8 cellular contexts compared by ENCODE assay signal in the genomic region with DNA sequence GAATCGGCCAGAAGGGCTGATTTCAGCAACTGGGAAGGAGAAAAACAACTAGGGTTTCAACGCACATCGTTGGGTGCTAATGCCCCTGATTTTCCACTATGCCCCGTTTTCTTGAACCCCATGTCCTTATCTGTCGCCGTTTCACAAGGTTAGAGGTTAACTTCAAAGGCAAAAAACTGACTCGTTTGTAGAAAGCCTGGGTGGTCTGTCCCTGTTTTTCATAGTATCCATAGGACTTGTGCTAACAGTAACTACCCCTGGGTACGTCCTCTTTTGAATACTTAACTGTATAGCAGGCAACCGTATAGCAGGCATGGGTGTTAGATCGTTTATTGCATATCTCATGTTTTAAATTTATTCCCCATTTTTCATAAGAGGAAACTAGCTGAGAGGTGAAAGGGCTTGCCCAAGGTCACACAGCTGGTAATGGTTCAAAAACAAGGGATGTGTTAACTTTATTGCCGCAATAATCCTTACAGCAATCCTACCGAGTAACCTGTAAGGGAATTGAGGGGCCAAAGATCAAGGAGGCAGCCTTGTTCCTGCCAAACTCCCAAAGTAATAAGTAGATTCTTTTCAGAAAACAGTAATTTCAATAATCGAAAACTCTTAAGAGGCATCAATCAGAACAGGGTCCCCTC. TPM values are rescaled to one million over a fixed set of nuclear protein-coding genes. Genes with fewer than 3 reads are reported as not detected.
DNase-seq lines count a peak whose midpoint lies in the region; ATAC-seq and TF ChIP-seq lines count a peak whose summit lies in the region.

No MANE protein-coding gene starts in this region.

- TF ChIP-seq CTCF in KMS-11 (conservative IDR thresholded peaks at IDR 0.05; ENCODE audit: low read depth, low read length), result no peak

- peak overlapping the region; percentile 63 to 93 (median 84) for H3K4me3 ChIP-seq in BLaER1 treated with 17β-estradiol and CSF1 and Interleukin-3, amounts not matched to agents 10 nM and 100 nM
- H3K4me3 ChIP-seq in KMS-11 (IDR thresholded peaks at IDR 0.05; ENCODE audit: insufficient read depth, low read depth, low read length), result no peak overlapping the region

- H3K9me3 Mint-ChIP-seq in central memory CD8-positive, alpha-beta T cell, result no peaks in the 10 kb centered on the region
- no peaks in the 10 kb centered on the region for H3K9me3 Mint-ChIP-seq in naive B cell

- peaks cover 0 to 4% (median 0%) of the 10 kb centered on the region in 11 experiments; a peak in 1 of 22 replicates for H3K36me3 ChIP-seq in BLaER1 treated with 17β-estradiol and CSF1 and Interleukin-3, amounts not matched to agents 10 nM and 100 nM
- no peaks in the 10 kb centered on the region for H3K36me3 ChIP-seq in KMS-11 (ENCODE audit: insufficient read depth)

- H2AFZ ChIP-seq in KMS-11 (ENCODE audit: low read depth), result peak overlapping the region; percentile 63

- no peaks in the 10 kb centered on the region for H3K27me3 Mint-ChIP-seq in central memory CD8-positive, alpha-beta T cell
- H3K27me3 Mint-ChIP-seq in naive B cell, result no peaks in the 10 kb centered on the region

- peaks cover 57% of the 10 kb centered on the region for H3K4me1 Mint-ChIP-seq in central memory CD8-positive, alpha-beta T cell
- peaks cover 22 to 47% (median 45%) of the 10 kb centered on the region in 3 donors for H3K4me1 Mint-ChIP-seq in naive B cell

- H3K79me2 ChIP-seq in KMS-11 (ENCODE audit: insufficient read depth, low read depth), result no peaks in the 10 kb centered on the region

- peak overlapping the region; percentile 83 to 99 (median 91) for H3K9ac ChIP-seq in BLaER1 treated with 17β-estradiol and CSF1 and Interleukin-3, amounts not matched to agents 10 nM and 100 nM
- peak overlapping the region; percentile 42; the same call in 1 of the 2 replicates for H3K9ac ChIP-seq in KMS-11

- peaks cover 0 to 35% (median 10%) of the 10 kb centered on the region in 11 experiments; a peak in 12 of 22 replicates for H4K20me1 ChIP-seq in BLaER1 treated with 17β-estradiol and CSF1 and Interleukin-3, amounts not matched to agents 10 nM and 100 nM
- no peaks in the 10 kb centered on the region for H4K20me1 ChIP-seq in KMS-11 (ENCODE audit: insufficient read depth)

- H3K4me3 Mint-ChIP-seq in central memory CD8-positive, alpha-beta T cell, result peak overlapping the region; percentile 88
- peak overlapping the region; percentile 81 to 92 (median 87) for H3K4me3 Mint-ChIP-seq in naive B cell

- DNase-seq in central memory CD8-positive, alpha-beta T cell (ENCODE audit: low spot score in 2 of 2), result no peak
- DNase-seq in naive B cell (no peak), epidermal melanocyte (ENCODE audit: insufficient read length, low spot score) (no peak), NCI-H2029 treated with DMSO at 0.1 percent for 48 hours (lab: John Stamatoyannopoulos, UW) (no peak)

- H3K27ac Mint-ChIP-seq in central memory CD8-positive, alpha-beta T cell (ENCODE audit: low read depth), result peak overlapping the region; percentile 89
- H3K27ac Mint-ChIP-seq in naive B cell, result peak overlapping the region in 4 of 6 donors; percentile 47 to 87 (median 66)

- ATAC-seq in central memory CD8-positive, alpha-beta T cell (replicated peaks; ENCODE audit: extremely low read depth, poor library complexity, severe bottlenecking), result no peak
- ATAC-seq in naive B cell (ENCODE audit: low read depth in 2 of 2), result no peak
- ATAC-seq in HG03135 (IDR thresholded peaks at IDR 0.05; ENCODE audit: unreplicated experiment), result no peak
- ATAC-seq in HG03354 (IDR thresholded peaks at IDR 0.05; ENCODE audit: poor library complexity, severe bottlenecking, unreplicated experiment), result no peak

- H3K4me1 ChIP-seq in BLaER1 treated with 17β-estradiol and CSF1 and Interleukin-3, amounts not matched to agents 10 nM and 100 nM, result peaks cover 37 to 76% (median 48%) of the 10 kb centered on the region in 10 experiments
- peaks cover 20% of the 10 kb centered on the region for H3K4me1 ChIP-seq in KMS-11 (ENCODE audit: low read depth, poor library complexity, severe bottlenecking)

- H3K4me2 ChIP-seq in BLaER1 treated with 17β-estradiol and CSF1 and Interleukin-3, amounts not matched to agents 10 nM and 100 nM, result peak overlapping the region; percentile 84 to 99 (median 96)
- peak overlapping the region; percentile 36 for H3K4me2 ChIP-seq in KMS-11

- H3K36me3 Mint-ChIP-seq in central memory CD8-positive, alpha-beta T cell (ENCODE audit: insufficient read depth), result peaks cover 19% of the 10 kb centered on the region
- no peaks in the 10 kb centered on the region for H3K36me3 Mint-ChIP-seq in naive B cell

- H3K27me3 ChIP-seq in BLaER1 treated with 17β-estradiol and CSF1 and Interleukin-3, amounts not matched to agents 10 nM and 100 nM, result peaks cover 0 to 28% (median 9%) of the 10 kb centered on the region in 11 experiments; a peak in 8 of 22 replicates
- H3K27me3 ChIP-seq in KMS-11 (ENCODE audit: insufficient read depth, low read depth), result no peaks in the 10 kb centered on the region

- H3K27ac ChIP-seq in BLaER1 treated with 17β-estradiol and CSF1 and Interleukin-3, amounts not matched to agents 10 nM and 100 nM, result peak overlapping the region; percentile 76 to 97 (median 88)
- H3K27ac ChIP-seq in KMS-11, result no peak overlapping the region

- peaks cover 0 to 7% (median 0%) of the 10 kb centered on the region in 11 experiments; a peak in 4 of 22 replicates for H3K9me3 ChIP-seq in BLaER1 treated with 17β-estradiol and CSF1 and Interleukin-3, amounts not matched to agents 10 nM and 100 nM (replicated peaks in 1 of 11)

RNA-seq across cellular contexts. Expression of a gene that starts 0.9 kb away (rescaled TPM):
- polyA plus RNA-seq in naive B cell (ENCODE audit: low read depth in 6 of 6), result 10 to 100 TPM; 13.7 to 47.2 (median 21.6) TPM
